ENCODE assay signal across 12 cellular contexts in genomic region chr12:96247567-96247962, GRCh38. TPM values are rescaled to one million over a fixed set of nuclear protein-coding genes. Genes with fewer than 3 reads are reported as not detected.
DNase-seq lines count a peak whose midpoint lies in the region; ATAC-seq, FAIRE-seq and TF ChIP-seq lines count a peak whose summit lies in the region.
"Had no signal": no experiment of that assay in that cellular context is flagged by ENCODE, and none has a peak within 500 bp of the region (broad histone marks: within the 10 kb centered on the region; RNA-seq: fewer than 3 reads in every experiment).

No MANE protein-coding gene starts in this region.

- no peak overlapping the region for H3K27ac ChIP-seq in GM12878 (ENCODE audit: control insufficient read depth, insufficient read depth)
- H3K27ac ChIP-seq: brain microvascular endothelial cell, ovary had no signal

- H3K9ac ChIP-seq in GM12878 (ENCODE audit: control insufficient read depth, insufficient read depth, low read length): no peak overlapping the region

- no peaks in the 10 kb centered on the region for H4K20me1 ChIP-seq in GM12878 (ENCODE audit: control insufficient read depth, insufficient read depth)

- no peaks in the 10 kb centered on the region for H3K9me3 Mint-ChIP-seq in activated T-cell treated with anti-CD3 and anti-CD28 coated beads, Interleukin-2, amount 50 U/mL, for 4 hours

- H2AFZ ChIP-seq in GM12878 (ENCODE audit: control insufficient read depth, low read depth, low read length): no peak overlapping the region

- CTCF ChIA-PET in GM12878 (lab: Yijun Ruan, JAX): no interaction called here

- no peaks in the 10 kb centered on the region for H3K9me3 ChIP-seq in MG63
- no peaks in the 10 kb centered on the region for H3K9me3 ChIP-seq in GM12878 (replicated peaks; ENCODE audit: control insufficient read depth, insufficient read depth, low read length)
- H3K9me3 ChIP-seq: ovary had no signal

- no TSS peak for BruUV-seq in GM12878 (replicated peaks; lab: Mats Ljungman, UMichigan)

- POLR2A ChIA-PET in GM12878 (lab: Charles Lee): no interaction called here

- no peak for TF ChIP-seq CTCF in GM12878 (IDR thresholded peaks at IDR 0.05 in 2 of 3, conservative IDR thresholded peaks at IDR 0.05 in 1 of 3; ENCODE audit: control insufficient read depth in 2 of 3, extremely low read depth in 1 of 3, insufficient read depth in 1 of 3, low read depth in 3 of 3, low read length in 3 of 3)

- WGBS in GM12878 (ENCODE audit: insufficient coverage, insufficient replicate concordance, low lambda C conversion rate, missing lambda C conversion rate): 53% methylated on average over 12 of the region's 12 CpGs

- H3K79me2 ChIP-seq in GM12878 (ENCODE audit: control insufficient read depth, insufficient read depth, low read length): no peaks in the 10 kb centered on the region

- no peak for TF ChIP-seq RAD21 in GM12878 (IDR thresholded peaks at IDR 0.05; ENCODE audit: insufficient read depth, low read depth, low read length)

- FAIRE-seq in GM12878 (lab: Jason Lieb, UNC): no peak

- SMC1A ChIA-PET in GM12878 (lab: Charles Lee; ENCODE audit: uncharacterized antibody, unreplicated experiment): interaction anchor here (0.7 kb wide), 1 partner anchor 128 kb away, joined by 3 read pairs; no protein-coding TSS in a partner anchor

- TF ChIP-seq EP300 in GM12878 (IDR thresholded peaks at IDR 0.05; ENCODE audit: borderline replicate concordance in 1 of 2, control insufficient read depth in 1 of 2, low read depth in 2 of 2, low read length in 2 of 2): no peak

- H3K36me3 Mint-ChIP-seq in activated T-cell treated with anti-CD3 and anti-CD28 coated beads, Interleukin-2, amount 50 U/mL, for 4 hours (ENCODE audit: insufficient read depth): peaks cover 56% of the 10 kb centered on the region

- H3K4me1 Mint-ChIP-seq in activated T-cell treated with anti-CD3 and anti-CD28 coated beads, Interleukin-2, amount 50 U/mL, for 4 hours (ENCODE audit: low read depth): peaks cover 39% of the 10 kb centered on the region

- peak; percentile 23 to 35 for ATAC-seq in activated T-cell treated with anti-CD3 and anti-CD28 coated beads, Interleukin-2, amount 50 U/mL, for 4 hours
- no peak for ATAC-seq in GM12878

- no peaks in the 10 kb centered on the region for H3K4me1 ChIP-seq in GM12878 (ENCODE audit: control insufficient read depth, insufficient read depth, low read length)

- H3K4me2 ChIP-seq in GM12878 (ENCODE audit: control insufficient read depth, insufficient read depth): no peak overlapping the region

- peak; percentile 31; the same call in 1 of the 2 replicates for TF ChIP-seq POLR2A in GM12878 (IDR thresholded peaks at IDR 0.05; ENCODE audit: low read depth, low read length)

- intact Hi-C loops in GM12878 (cut with micrococcal nuclease; ENCODE audit: unreplicated experiment): no loop called here

- in situ Hi-C loops in GM12878 (cut with MboI): no loop called here

- RAD21 ChIA-PET in GM12878 (lab: Charles Lee; ENCODE audit: unreplicated experiment): no interaction called here

- H3K4me3 Mint-ChIP-seq in activated T-cell treated with anti-CD3 and anti-CD28 coated beads, Interleukin-2, amount 50 U/mL, for 4 hours: no peak overlapping the region

- no peaks in the 10 kb centered on the region for H3K27me3 Mint-ChIP-seq in activated T-cell treated with anti-CD3 and anti-CD28 coated beads, Interleukin-2, amount 50 U/mL, for 4 hours (ENCODE audit: low read depth)

- H3K27me3 ChIP-seq in MG63: no peaks in the 10 kb centered on the region
- H3K27me3 ChIP-seq in GM12878 (replicated peaks in 1 of 2; ENCODE audit: control insufficient read depth in 2 of 2, insufficient read depth in 2 of 2, low read length in 1 of 2): no peaks in the 10 kb centered on the region
- H3K27me3 ChIP-seq: brain microvascular endothelial cell, ovary had no signal

- H3K4me3 ChIP-seq in MG63 (no peak overlapping the region), GM12878 (no peak overlapping the region)
- H3K4me3 ChIP-seq: ovary had no signal

- H3K36me3 ChIP-seq in MG63: peaks cover 33% of the 10 kb centered on the region
- peaks cover 0 to 13% of the 10 kb centered on the region in 2 experiments; a peak in 3 of 4 replicates for H3K36me3 ChIP-seq in GM12878 (ENCODE audit: control insufficient read depth in 2 of 2, insufficient read depth in 2 of 2, low read length in 1 of 2)
- H3K36me3 ChIP-seq: ovary had no signal

- DNase-seq in activated T-cell treated with anti-CD3 and anti-CD28 coated beads, Interleukin-2, amount 50 U/mL, for 4 hours: no peak
- DNase-seq in activated T-cell treated with anti-CD3 and anti-CD28 coated beads for 4 hours: no peak
- peak; percentile 51 for DNase-seq in MG63
- no peak for DNase-seq in GM12878 (ENCODE audit: low read depth, low spot score)
- peak; percentile 30 for DNase-seq in stimulated activated CD8-positive, alpha-beta memory T cell treated with anti-CD3 and anti-CD28 coated beads, Interleukin-4, amount 100 ng/mL, for 48 hours
- no peak for DNase-seq in SW480 (ENCODE audit: low spot score)
- DNase-seq in AG20443 (ENCODE audit: low spot score): no peak
- no peak for DNase-seq in NCI-H1092 (lab: John Stamatoyannopoulos, UW)
- DNase-seq: brain microvascular endothelial cell, hypothalamus, NCI-H2081 treated with DMSO at 0.1 percent for 48 hours had no signal

TF ChIP-seq in GM12878, 131 proteins besides CTCF, POLR2A, EP300 and RAD21 (continues in another document):
- TF ChIP-seq RUNX3 (IDR thresholded peaks at IDR 0.05; ENCODE audit: low read length): no peak
- TF ChIP-seq REST (IDR thresholded peaks at IDR 0.05; ENCODE audit: low read depth, low read length): no peak
- no peak for TF ChIP-seq MYC (IDR thresholded peaks at IDR 0.05; ENCODE audit: insufficient read depth, insufficient read length, insufficient replicate concordance, low read length, severe bottlenecking)

RNA-seq across cellular contexts. Expression of gene ELK3, which starts 53.4 kb away (rescaled TPM):
- total RNA-seq in activated T-cell treated with anti-CD3 and anti-CD28 coated beads, Interleukin-2, amount 50 U/mL, for 4 hours: 10 to 100 TPM; 33.8 to 43.1 (median 33.9) TPM
- 4.8 and 5.7 TPM in 2 replicates for total RNA-seq in MG63 (2014; rRNA removed; shearing (Covaris generic); ENCODE audit: low replicate concordance)
- total RNA-seq in GM12878 (2013; cell fraction: nucleolus; rRNA removed): 3.1 and 3.6 TPM in 2 replicates
- total RNA-seq in GM12878 (2014; rRNA removed) (0.56 and 0.98 TPM in 2 replicates), GM12878 (2014; rRNA removed; fragmentation: Illumina TruSeq; extraction: Trizol) (0.69 and 0.89 TPM in 2 replicates), GM12878 (2021) (0.96 and 1.2 TPM in 2 replicates)
- 0.62 TPM for polyA plus RNA-seq in GM12878 (2011; ENCODE audit: low read depth)
- polyA plus RNA-seq in GM12878 (2011; rRNA removed) (4.8 and 5.3 TPM in 2 replicates), GM12878 (2014; fragmentation: Illumina TruSeq; extraction: Trizol) (0.92 and 0.98 TPM in 2 replicates), GM12878 (2014; fragmentation: Nextera tagmentation; extraction: Ambion mirVana) (under 1 TPM; 0.37 to 0.68 TPM), GM12878 (2014; rRNA removed) (0.47 and 1.2 TPM in 2 replicates), GM12878 (2016; fragmentation: Nextera tagmentation; extraction: Ambion mirVana) (under 1 TPM; 0.68 to 0.87 TPM)
- polyA plus RNA-seq in GM12878 (2011; cell fraction: cytosol; rRNA removed): 4.2 and 5.4 TPM in 2 replicates
- 3.6 and 4.2 TPM in 2 replicates for polyA plus RNA-seq in GM12878 (2011; cell fraction: nucleus; rRNA removed)
- 1.4 and 1.5 TPM in 2 replicates for polyA plus RNA-seq in GM12878 (2012)
- 5.6 and 8.0 TPM in 2 replicates for polyA minus RNA-seq in GM12878 (2011; rRNA and poly(A)+ RNA removed)
- polyA minus RNA-seq in GM12878 (2011; cell fraction: cytosol; rRNA and poly(A)+ RNA removed): 2.0 and 5.4 TPM in 2 replicates
- 1.9 and 5.4 TPM in 2 replicates for polyA minus RNA-seq in GM12878 (2011; cell fraction: nucleus; rRNA and poly(A)+ RNA removed)

Comparison
In these comparisons a context has a peak if more than half of its experiments do, and no peak if none do; other contexts are left out.
1. DNase-seq: peak in MG63 (single experiment) and stimulated activated CD8-positive, alpha-beta memory T cell treated with anti-CD3 and anti-CD28 coated beads, Interleukin-4, amount 100 ng/mL, for 48 hours (single experiment); none in activated T-cell treated with anti-CD3 and anti-CD28 coated beads, Interleukin-2, amount 50 U/mL, for 4 hours (single experiment), activated T-cell treated with anti-CD3 and anti-CD28 coated beads for 4 hours (single experiment), GM12878 (single experiment), SW480 (single experiment), AG20443 (single experiment) and NCI-H1092 (single experiment).